Comparison of ENCODE assay signal across 13 cellular contexts in genomic region chr11:93653080-93653479, GRCh38. TPM values are rescaled to one million over a fixed set of nuclear protein-coding genes. Genes with fewer than 3 reads are reported as not detected.
DNase-seq lines count a peak whose midpoint lies in the region; ATAC-seq and TF ChIP-seq lines count a peak whose summit lies in the region.
"Had no signal": no experiment of that assay in that cellular context is flagged by ENCODE, and none has a peak within 500 bp of the region (broad histone marks: within the 10 kb centered on the region; RNA-seq: fewer than 3 reads in every experiment).

No MANE protein-coding gene starts in this region.

- WGBS in ovary, 3 donors: 83 to 86% (median 84%) methylated on average over 4 of the region's 4 CpGs

- TF ChIP-seq CTCF in GM13977 (IDR thresholded peaks at IDR 0.05; ENCODE audit: extremely low read depth, insufficient read depth, missing control alignments) (no peak), ovary (IDR thresholded peaks at IDR 0.05) (no peak), GM20000 (IDR thresholded peaks at IDR 0.05; ENCODE audit: extremely low read depth, missing control alignments) (no peak)

- TF ChIP-seq POLR2A in ovary (IDR thresholded peaks at IDR 0.05): no peak

- TF ChIP-seq EP300 in ovary (IDR thresholded peaks at IDR 0.05): no peak

- no peaks in the 10 kb centered on the region for H3K36me3 ChIP-seq in ovary
- H3K36me3 ChIP-seq: heart right ventricle, lower lobe of right lung, pancreas had no signal

- H3K27me3 ChIP-seq in ovary: no peaks in the 10 kb centered on the region
- H3K27me3 ChIP-seq: pancreas had no signal

- H3K27ac ChIP-seq in ovary: no peak overlapping the region
- H3K27ac ChIP-seq: heart right ventricle, lower lobe of right lung, pancreas had no signal

- H3K9me3 ChIP-seq in ovary: no peaks in the 10 kb centered on the region
- H3K9me3 ChIP-seq: heart right ventricle, lower lobe of right lung, pancreas had no signal

- ATAC-seq in GM18907 (IDR thresholded peaks at IDR 0.05; ENCODE audit: unreplicated experiment) (peak; percentile 66), HG02763 (IDR thresholded peaks at IDR 0.05; ENCODE audit: unreplicated experiment) (peak; percentile 40), HG03520 (IDR thresholded peaks at IDR 0.05; ENCODE audit: unreplicated experiment) (peak; percentile 76)
- ATAC-seq: heart right ventricle, lower lobe of right lung, pancreas had no signal

- DNase-seq in GM13977 (ENCODE audit: low spot score) (peak; percentile 11), ovary (no peak), GM20000 (ENCODE audit: low spot score) (no peak), NOMO-1 treated with dmso at 0.1 percent for 144 hours (lab: John Stamatoyannopoulos, UW; ENCODE audit: unreplicated experiment) (no peak)
- DNase-seq: activated CD4-positive, CD25-positive, alpha-beta regulatory T cell; activated naive CD4-positive, alpha-beta T cell treated with anti-CD3 and anti-CD28 coated beads, Interleukin-2, amount 50 U/mL, for 16 hours; heart right ventricle; lower lobe of right lung; NCI-H1930; pancreas had no signal

- no peak overlapping the region for H3K4me3 ChIP-seq in ovary
- H3K4me3 ChIP-seq: heart right ventricle, lower lobe of right lung, pancreas had no signal

- intact Hi-C loops in ovary (cut with DNase I): loop anchor here in 3 of 4 donors (2.0 to 10.0 kb wide), 5 partner anchors 98 to 708 kb away; partner anchors contain the start of gene SMCO4 (in 1 of the 3)

- in situ Hi-C loops in GM13977 (cut with MboI; ENCODE audit: low pct_unique_long_range_greater_than_20kb, low sequenced_read_pairs, unreplicated experiment): no loop called here

- no peaks in the 10 kb centered on the region for H3K4me1 ChIP-seq in ovary (ENCODE audit: insufficient read depth)
- H3K4me1 ChIP-seq: lower lobe of right lung, pancreas had no signal

RNA-seq across cellular contexts. Expression of gene CEP295, which starts 8.4 kb away (rescaled TPM):
- 10 to 100 TPM in 3 of 7 donors, 1 to 10 TPM in 4; 6.7 to 12.0 (median 8.4) TPM for total RNA-seq in ovary
- polyA plus RNA-seq in ovary: 1 to 10 TPM; 7.1 to 8.4 TPM
